1 cellular context compared by ENCODE assay signal in genomic region chr2:241213036-241213435, GRCh38.
TF ChIP-seq lines count a peak whose summit lies in the region.

No MANE protein-coding gene starts in this region.

TF ChIP-seq in HepG2, 621 proteins besides CTCF, POLR2A, EP300 and RAD21 (continued from another document):
- TF ChIP-seq, protein P1, sequence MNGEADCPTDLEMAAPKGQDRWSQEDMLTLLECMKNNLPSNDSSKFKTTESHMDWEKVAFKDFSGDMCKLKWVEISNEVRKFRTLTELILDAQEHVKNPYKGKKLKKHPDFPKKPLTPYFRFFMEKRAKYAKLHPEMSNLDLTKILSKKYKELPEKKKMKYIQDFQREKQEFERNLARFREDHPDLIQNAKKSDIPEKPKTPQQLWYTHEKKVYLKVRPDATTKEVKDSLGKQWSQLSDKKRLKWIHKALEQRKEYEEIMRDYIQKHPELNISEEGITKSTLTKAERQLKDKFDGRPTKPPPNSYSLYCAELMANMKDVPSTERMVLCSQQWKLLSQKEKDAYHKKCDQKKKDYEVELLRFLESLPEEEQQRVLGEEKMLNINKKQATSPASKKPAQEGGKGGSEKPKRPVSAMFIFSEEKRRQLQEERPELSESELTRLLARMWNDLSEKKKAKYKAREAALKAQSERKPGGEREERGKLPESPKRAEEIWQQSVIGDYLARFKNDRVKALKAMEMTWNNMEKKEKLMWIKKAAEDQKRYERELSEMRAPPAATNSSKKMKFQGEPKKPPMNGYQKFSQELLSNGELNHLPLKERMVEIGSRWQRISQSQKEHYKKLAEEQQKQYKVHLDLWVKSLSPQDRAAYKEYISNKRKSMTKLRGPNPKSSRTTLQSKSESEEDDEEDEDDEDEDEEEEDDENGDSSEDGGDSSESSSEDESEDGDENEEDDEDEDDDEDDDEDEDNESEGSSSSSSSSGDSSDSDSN (CRISPR knock-in tag; IDR thresholded peaks at IDR 0.05), result 0 out of 2 replicates have a peak, but pooled peaks have one; percentile 20
- TF ChIP-seq NFYB (CRISPR knock-in tag; IDR thresholded peaks at IDR 0.05) (no peak), SMC3 (IDR thresholded peaks at IDR 0.05; ENCODE audit: low read length) (no peak), AGO1 (IDR thresholded peaks at IDR 0.05; ENCODE audit: low read depth, low read length, poor library complexity, severe bottlenecking) (peak; percentile 59), CREBL2 (CRISPR knock-in tag; IDR thresholded peaks at IDR 0.05; ENCODE audit: borderline replicate concordance) (no peak), SMAD1 (CRISPR knock-in tag; IDR thresholded peaks at IDR 0.05; ENCODE audit: borderline replicate concordance, low read depth) (no peak), SRF (IDR thresholded peaks at IDR 0.05; ENCODE audit: low read depth, low read length) (no peak), SIX1 (CRISPR knock-in tag; IDR thresholded peaks at IDR 0.05; ENCODE audit: borderline replicate concordance) (no peak), ZBTB40 (IDR thresholded peaks at IDR 0.05) (no peak), ZBTB40 (CRISPR knock-in tag; IDR thresholded peaks at IDR 0.05) (no peak), RFX5 (IDR thresholded peaks at IDR 0.05; ENCODE audit: low read depth, low read length) (no peak), PHF20 (CRISPR knock-in tag; IDR thresholded peaks at IDR 0.05) (no peak), ZBTB44 (CRISPR knock-in tag; IDR thresholded peaks at IDR 0.05) (no peak), FOXM1 (CRISPR knock-in tag; IDR thresholded peaks at IDR 0.05) (no peak), ZNF768 (CRISPR knock-in tag; IDR thresholded peaks at IDR 0.05) (no peak), PPARG (CRISPR knock-in tag; conservative IDR thresholded peaks at IDR 0.05) (no peak), ZNF569 (CRISPR knock-in tag; IDR thresholded peaks at IDR 0.05; ENCODE audit: borderline replicate concordance) (no peak)
- TF ChIP-seq, protein P2, sequence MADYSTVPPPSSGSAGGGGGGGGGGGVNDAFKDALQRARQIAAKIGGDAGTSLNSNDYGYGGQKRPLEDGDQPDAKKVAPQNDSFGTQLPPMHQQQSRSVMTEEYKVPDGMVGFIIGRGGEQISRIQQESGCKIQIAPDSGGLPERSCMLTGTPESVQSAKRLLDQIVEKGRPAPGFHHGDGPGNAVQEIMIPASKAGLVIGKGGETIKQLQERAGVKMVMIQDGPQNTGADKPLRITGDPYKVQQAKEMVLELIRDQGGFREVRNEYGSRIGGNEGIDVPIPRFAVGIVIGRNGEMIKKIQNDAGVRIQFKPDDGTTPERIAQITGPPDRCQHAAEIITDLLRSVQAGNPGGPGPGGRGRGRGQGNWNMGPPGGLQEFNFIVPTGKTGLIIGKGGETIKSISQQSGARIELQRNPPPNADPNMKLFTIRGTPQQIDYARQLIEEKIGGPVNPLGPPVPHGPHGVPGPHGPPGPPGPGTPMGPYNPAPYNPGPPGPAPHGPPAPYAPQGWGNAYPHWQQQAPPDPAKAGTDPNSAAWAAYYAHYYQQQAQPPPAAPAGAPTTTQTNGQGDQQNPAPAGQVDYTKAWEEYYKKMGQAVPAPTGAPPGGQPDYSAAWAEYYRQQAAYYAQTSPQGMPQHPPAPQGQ (CRISPR knock-in tag; IDR thresholded peaks at IDR 0.05; ENCODE audit: borderline replicate concordance), result no peak
- TF ChIP-seq, protein P3, sequence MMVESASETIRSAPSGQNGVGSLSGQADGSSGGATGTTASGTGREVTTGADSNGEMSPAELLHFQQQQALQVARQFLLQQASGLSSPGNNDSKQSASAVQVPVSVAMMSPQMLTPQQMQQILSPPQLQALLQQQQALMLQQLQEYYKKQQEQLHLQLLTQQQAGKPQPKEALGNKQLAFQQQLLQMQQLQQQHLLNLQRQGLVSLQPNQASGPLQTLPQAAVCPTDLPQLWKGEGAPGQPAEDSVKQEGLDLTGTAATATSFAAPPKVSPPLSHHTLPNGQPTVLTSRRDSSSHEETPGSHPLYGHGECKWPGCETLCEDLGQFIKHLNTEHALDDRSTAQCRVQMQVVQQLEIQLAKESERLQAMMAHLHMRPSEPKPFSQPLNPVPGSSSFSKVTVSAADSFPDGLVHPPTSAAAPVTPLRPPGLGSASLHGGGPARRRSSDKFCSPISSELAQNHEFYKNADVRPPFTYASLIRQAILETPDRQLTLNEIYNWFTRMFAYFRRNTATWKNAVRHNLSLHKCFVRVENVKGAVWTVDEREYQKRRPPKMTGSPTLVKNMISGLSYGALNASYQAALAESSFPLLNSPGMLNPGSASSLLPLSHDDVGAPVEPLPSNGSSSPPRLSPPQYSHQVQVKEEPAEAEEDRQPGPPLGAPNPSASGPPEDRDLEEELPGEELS (CRISPR knock-in tag; IDR thresholded peaks at IDR 0.05), result no peak
- TF ChIP-seq, protein P4, sequence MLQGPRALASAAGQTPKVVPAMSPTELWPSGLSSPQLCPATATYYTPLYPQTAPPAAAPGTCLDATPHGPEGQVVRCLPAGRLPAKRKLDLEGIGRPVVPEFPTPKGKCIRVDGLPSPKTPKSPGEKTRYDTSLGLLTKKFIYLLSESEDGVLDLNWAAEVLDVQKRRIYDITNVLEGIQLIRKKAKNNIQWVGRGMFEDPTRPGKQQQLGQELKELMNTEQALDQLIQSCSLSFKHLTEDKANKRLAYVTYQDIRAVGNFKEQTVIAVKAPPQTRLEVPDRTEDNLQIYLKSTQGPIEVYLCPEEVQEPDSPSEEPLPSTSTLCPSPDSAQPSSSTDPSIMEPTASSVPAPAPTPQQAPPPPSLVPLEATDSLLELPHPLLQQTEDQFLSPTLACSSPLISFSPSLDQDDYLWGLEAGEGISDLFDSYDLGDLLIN (CRISPR knock-in tag; IDR thresholded peaks at IDR 0.05; ENCODE audit: borderline replicate concordance), result no peak
- TF ChIP-seq, protein P5, sequence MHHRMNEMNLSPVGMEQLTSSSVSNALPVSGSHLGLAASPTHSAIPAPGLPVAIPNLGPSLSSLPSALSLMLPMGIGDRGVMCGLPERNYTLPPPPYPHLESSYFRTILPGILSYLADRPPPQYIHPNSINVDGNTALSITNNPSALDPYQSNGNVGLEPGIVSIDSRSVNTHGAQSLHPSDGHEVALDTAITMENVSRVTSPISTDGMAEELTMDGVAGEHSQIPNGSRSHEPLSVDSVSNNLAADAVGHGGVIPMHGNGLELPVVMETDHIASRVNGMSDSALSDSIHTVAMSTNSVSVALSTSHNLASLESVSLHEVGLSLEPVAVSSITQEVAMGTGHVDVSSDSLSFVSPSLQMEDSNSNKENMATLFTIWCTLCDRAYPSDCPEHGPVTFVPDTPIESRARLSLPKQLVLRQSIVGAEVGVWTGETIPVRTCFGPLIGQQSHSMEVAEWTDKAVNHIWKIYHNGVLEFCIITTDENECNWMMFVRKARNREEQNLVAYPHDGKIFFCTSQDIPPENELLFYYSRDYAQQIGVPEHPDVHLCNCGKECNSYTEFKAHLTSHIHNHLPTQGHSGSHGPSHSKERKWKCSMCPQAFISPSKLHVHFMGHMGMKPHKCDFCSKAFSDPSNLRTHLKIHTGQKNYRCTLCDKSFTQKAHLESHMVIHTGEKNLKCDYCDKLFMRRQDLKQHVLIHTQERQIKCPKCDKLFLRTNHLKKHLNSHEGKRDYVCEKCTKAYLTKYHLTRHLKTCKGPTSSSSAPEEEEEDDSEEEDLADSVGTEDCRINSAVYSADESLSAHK (CRISPR knock-in tag; IDR thresholded peaks at IDR 0.05; ENCODE audit: borderline replicate concordance), result no peak
- TF ChIP-seq, protein P6, sequence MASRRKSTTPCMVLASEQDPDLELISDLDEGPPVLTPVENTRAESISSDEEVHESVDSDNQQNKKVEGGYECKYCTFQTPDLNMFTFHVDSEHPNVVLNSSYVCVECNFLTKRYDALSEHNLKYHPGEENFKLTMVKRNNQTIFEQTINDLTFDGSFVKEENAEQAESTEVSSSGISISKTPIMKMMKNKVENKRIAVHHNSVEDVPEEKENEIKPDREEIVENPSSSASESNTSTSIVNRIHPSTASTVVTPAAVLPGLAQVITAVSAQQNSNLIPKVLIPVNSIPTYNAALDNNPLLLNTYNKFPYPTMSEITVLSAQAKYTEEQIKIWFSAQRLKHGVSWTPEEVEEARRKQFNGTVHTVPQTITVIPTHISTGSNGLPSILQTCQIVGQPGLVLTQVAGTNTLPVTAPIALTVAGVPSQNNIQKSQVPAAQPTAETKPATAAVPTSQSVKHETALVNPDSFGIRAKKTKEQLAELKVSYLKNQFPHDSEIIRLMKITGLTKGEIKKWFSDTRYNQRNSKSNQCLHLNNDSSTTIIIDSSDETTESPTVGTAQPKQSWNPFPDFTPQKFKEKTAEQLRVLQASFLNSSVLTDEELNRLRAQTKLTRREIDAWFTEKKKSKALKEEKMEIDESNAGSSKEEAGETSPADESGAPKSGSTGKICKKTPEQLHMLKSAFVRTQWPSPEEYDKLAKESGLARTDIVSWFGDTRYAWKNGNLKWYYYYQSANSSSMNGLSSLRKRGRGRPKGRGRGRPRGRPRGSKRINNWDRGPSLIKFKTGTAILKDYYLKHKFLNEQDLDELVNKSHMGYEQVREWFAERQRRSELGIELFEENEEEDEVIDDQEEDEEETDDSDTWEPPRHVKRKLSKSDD (CRISPR knock-in tag; IDR thresholded peaks at IDR 0.05; ENCODE audit: low read depth), result no peak
